33 cellular contexts compared by ENCODE assay signal in the genomic region with DNA sequence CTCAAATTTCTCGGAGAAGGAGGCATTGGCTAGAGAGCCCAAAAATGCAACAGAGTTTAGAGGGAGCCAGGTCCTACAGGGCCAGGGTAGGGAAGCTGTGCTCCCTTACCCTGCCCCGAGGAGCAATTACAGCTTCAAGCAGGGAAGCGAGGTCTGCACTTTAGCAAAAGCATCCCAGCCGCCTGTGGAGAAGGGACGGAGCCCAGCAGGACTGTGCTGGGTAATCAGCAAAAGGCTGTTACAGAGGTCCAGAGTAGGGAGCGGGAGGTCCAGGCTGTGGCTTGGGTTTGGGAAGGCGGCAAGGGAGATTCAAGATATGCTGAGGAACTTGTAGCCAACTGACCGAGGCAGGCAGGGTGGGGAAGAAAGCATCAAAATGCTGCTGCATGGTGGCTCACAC.
"Had no signal": no experiment of that assay in that cellular context is flagged by ENCODE, and none has a peak within 500 bp of the region (broad histone marks: within the 10 kb centered on the region; RNA-seq: fewer than 3 reads in every experiment).

No MANE protein-coding gene starts in this region.

- H3K4me3 Mint-ChIP-seq: activated CD4-positive, alpha-beta T cell treated with anti-CD3 and anti-CD28 coated beads for 36 hours; activated CD4-positive, alpha-beta T cell treated with anti-CD3 and anti-CD28 coated beads, Interleukin-2, amount 10 ng/mL, durations not matched to agents 7 days and 5 days; activated CD8-positive, alpha-beta T cell treated with anti-CD3 and anti-CD28 coated beads, Interleukin-2, amount 10 ng/mL, durations not matched to agents 7 days and 5 days; activated naive CD4-positive, alpha-beta T cell treated with anti-CD3 and anti-CD28 coated beads, Interleukin-2, amount 50 U/mL, for 24 hours; activated naive CD8-positive, alpha-beta T cell treated with anti-CD3 and anti-CD28 coated beads, Interleukin-2, amount 10 ng/mL, durations not matched to agents 7 days and 5 days; activated T-cell treated with anti-CD3 and anti-CD28 coated beads, Interleukin-2, amount 50 U/mL, for 24 hours had no signal

- H3K27me3 ChIP-seq: ascending aorta, cardiac muscle cell, Peyer's patch had no signal

- DNase-seq: activated CD4-positive, alpha-beta T cell treated with anti-CD3 and anti-CD28 coated beads for 36 hours; activated CD4-positive, alpha-beta T cell treated with anti-CD3 and anti-CD28 coated beads, Interleukin-2, amount 10 ng/mL, durations not matched to agents 7 days and 5 days; activated CD4-positive, alpha-beta T cell treated with anti-CD3 and anti-CD28 coated beads, Interleukin-2, amount 50 U/mL, for 48 hours; activated CD8-positive, alpha-beta T cell treated with anti-CD3 and anti-CD28 coated beads, Interleukin-2, amount 10 ng/mL, durations not matched to agents 7 days and 5 days; activated gamma-delta T cell; activated naive CD4-positive, alpha-beta T cell treated with Interleukin-2 at 50 U/mL for 16 hours; activated naive CD8-positive, alpha-beta T cell treated with anti-CD3 and anti-CD28 coated beads, Interleukin-2, amount 10 ng/mL, durations not matched to agents 7 days and 5 days; activated T-cell treated with anti-CD3 and anti-CD28 coated beads, Interleukin-2, amount 50 U/mL, for 24 hours; amygdala; MM.1S; MV-4-11; NCI-H1092 treated with DMSO at 0.1 percent for 48 hours; NCI-H1417 treated with DMSO at 0.1 percent for 48 hours; NCI-H1694; NCI-H2029; NCI-H446; NCI-H524; NCI-H748 treated with DMSO at 0.1 percent for 48 hours; NK-92 treated with Interleukin-12 subunit alpha and Interleukin-12 subunit beta, amount 100 ng/mL, for 24 hours; PC-3; Peyer's patch; RPMI8226; SIG-M5; T-helper 1 cell; T-helper 2 cell; T-helper 9 cell had no signal

- H3K27ac ChIP-seq: ascending aorta, cardiac muscle cell, KMS-11, Peyer's patch had no signal

- ATAC-seq: activated CD4-positive, alpha-beta T cell treated with anti-CD3 and anti-CD28 coated beads for 36 hours; activated CD4-positive, CD25-positive, alpha-beta regulatory T cell treated with anti-CD3 and anti-CD28 coated beads, Interleukin-2, amount 50 U/mL, for 24 hours; activated CD8-positive, alpha-beta T cell treated with anti-CD3 and anti-CD28 coated beads, Interleukin-2, amount 10 ng/mL, durations not matched to agents 7 days and 5 days; PC-3; SK-N-SH treated with all-trans-retinoic acid at 6 μM for 48 hours had no signal

- H3K9ac ChIP-seq: KMS-11 had no signal

- H3K4me2 ChIP-seq: KMS-11 had no signal

- H3K4me3 ChIP-seq: ascending aorta, cardiac muscle cell, Peyer's patch had no signal

- H3K9me3 ChIP-seq: ascending aorta, Peyer's patch had no signal

- H3K4me1 Mint-ChIP-seq: activated CD4-positive, alpha-beta T cell treated with anti-CD3 and anti-CD28 coated beads for 36 hours; activated CD4-positive, alpha-beta T cell treated with anti-CD3 and anti-CD28 coated beads, Interleukin-2, amount 10 ng/mL, durations not matched to agents 7 days and 5 days; activated naive CD4-positive, alpha-beta T cell treated with anti-CD3 and anti-CD28 coated beads, Interleukin-2, amount 50 U/mL, for 24 hours; activated naive CD8-positive, alpha-beta T cell treated with anti-CD3 and anti-CD28 coated beads, Interleukin-2, amount 10 ng/mL, durations not matched to agents 7 days and 5 days had no signal

- H3K36me3 ChIP-seq: ascending aorta, cardiac muscle cell, Peyer's patch had no signal

- H3K36me3 Mint-ChIP-seq: activated naive CD4-positive, alpha-beta T cell treated with anti-CD3 and anti-CD28 coated beads, Interleukin-2, amount 50 U/mL, for 24 hours; activated naive CD8-positive, alpha-beta T cell treated with anti-CD3 and anti-CD28 coated beads, Interleukin-2, amount 10 ng/mL, durations not matched to agents 7 days and 5 days had no signal

- H3K27ac Mint-ChIP-seq: activated CD4-positive, alpha-beta T cell treated with anti-CD3 and anti-CD28 coated beads for 36 hours; activated CD4-positive, alpha-beta T cell treated with anti-CD3 and anti-CD28 coated beads, Interleukin-2, amount 10 ng/mL, durations not matched to agents 7 days and 5 days; activated CD8-positive, alpha-beta T cell treated with anti-CD3 and anti-CD28 coated beads, Interleukin-2, amount 10 ng/mL, durations not matched to agents 7 days and 5 days; activated naive CD4-positive, alpha-beta T cell treated with anti-CD3 and anti-CD28 coated beads, Interleukin-2, amount 50 U/mL, for 24 hours; activated naive CD8-positive, alpha-beta T cell treated with anti-CD3 and anti-CD28 coated beads, Interleukin-2, amount 10 ng/mL, durations not matched to agents 7 days and 5 days; activated T-cell treated with anti-CD3 and anti-CD28 coated beads, Interleukin-2, amount 50 U/mL, for 24 hours; activated T-helper 2 cell treated with anti-CD3 and anti-CD28 coated beads, Interferon-gamma antibody, Interleukin-2, Interleukin-4, amounts not matched to agents 10 μg/mL and 5 μg/mL and 100 μg/mL, durations not matched to agents 14 hours and 24 hours and 36 hours had no signal

- H3K9me3 Mint-ChIP-seq: activated CD4-positive, alpha-beta T cell treated with anti-CD3 and anti-CD28 coated beads, Interleukin-2, amount 10 ng/mL, durations not matched to agents 7 days and 5 days; activated naive CD4-positive, alpha-beta T cell treated with anti-CD3 and anti-CD28 coated beads, Interleukin-2, amount 50 U/mL, for 24 hours; activated naive CD8-positive, alpha-beta T cell treated with anti-CD3 and anti-CD28 coated beads, Interleukin-2, amount 10 ng/mL, durations not matched to agents 7 days and 5 days; activated T-cell treated with anti-CD3 and anti-CD28 coated beads, Interleukin-2, amount 50 U/mL, for 24 hours; activated T-helper 2 cell treated with anti-CD3 and anti-CD28 coated beads, Interferon-gamma antibody, Interleukin-2, Interleukin-4, amounts not matched to agents 10 μg/mL and 5 μg/mL and 100 μg/mL, durations not matched to agents 14 hours and 24 hours and 36 hours had no signal

- H3K4me1 ChIP-seq: ascending aorta, Peyer's patch had no signal
